27 cellular contexts compared by ENCODE assay signal in the genomic region with DNA sequence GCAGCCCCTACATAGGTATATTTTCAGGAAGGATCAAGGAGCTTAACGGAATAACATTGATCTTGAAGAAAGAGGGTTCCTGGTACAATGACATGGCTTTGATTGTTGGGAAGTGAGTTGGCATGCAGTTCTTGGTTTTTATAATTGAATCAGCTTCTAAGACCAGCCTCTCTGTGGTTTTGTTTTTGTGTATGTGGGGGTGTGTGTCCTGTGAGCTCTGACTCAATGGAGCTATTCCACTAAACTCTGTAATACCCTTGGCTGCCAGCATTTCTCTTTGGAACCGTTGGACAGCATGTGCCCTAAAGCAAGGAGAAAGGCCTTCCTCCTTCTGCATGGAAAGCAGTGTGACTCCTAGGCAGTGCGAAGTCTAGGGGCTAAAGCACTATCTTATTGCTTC.
"Had no signal": no experiment of that assay in that cellular context is flagged by ENCODE, and none has a peak within 500 bp of the region (broad histone marks: within the 10 kb centered on the region; RNA-seq: fewer than 3 reads in every experiment).

No MANE protein-coding gene starts in this region.

- H3K4me1 Mint-ChIP-seq: stimulated activated naive B cell treated with anti-CD40 and anti-IgM and Interleukin-4, amounts not matched to agents 10 μg/mL and 1 μg/mL and 100 μg/mL, for 72 hours had no signal

- H3K9me3 Mint-ChIP-seq: activated T-helper 1 cell treated with anti-CD3 and anti-CD28 coated beads, Interleukin-12 subunit alpha, Interleukin-12 subunit beta, Interleukin-2, Interleukin-4 antibody, amounts not matched to agents 30 ng/mL and 10 ng/mL and 1 ng/mL, durations not matched to agents 14 hours and 24 hours and 36 hours; natural killer cell treated with Interleukin-12 subunit alpha and Interleukin-12 subunit beta and Interleukin-15 and Interleukin-18, amount 100 ng/mL, for 72 hours; T-helper 1 cell treated with Interleukin-12 subunit alpha and Interleukin-12 subunit beta and Interleukin-4 antibody, amounts not matched to agents 30 μg/mL and 1 μg/mL, for 36 hours had no signal

- H3K4me3 ChIP-seq: ascending aorta, left lung, lower lobe of right lung, mucosa of descending colon, tibial nerve had no signal

- H3K4me2 ChIP-seq: SK-N-SH had no signal

- H3K36me3 ChIP-seq: ascending aorta, left lung, lower lobe of right lung, tibial nerve had no signal

- H3K9me3 ChIP-seq: ascending aorta, left lung, lower lobe of right lung, mucosa of descending colon, SK-N-SH, tibial nerve had no signal

- H3K9ac ChIP-seq: SK-N-SH had no signal

- H3K9me2 ChIP-seq: SK-N-SH had no signal

- H3K27me3 Mint-ChIP-seq: stimulated activated naive B cell treated with anti-CD40 and anti-IgM and Interleukin-4, amounts not matched to agents 10 μg/mL and 1 μg/mL and 100 μg/mL, for 72 hours had no signal

- H3K27me3 ChIP-seq: ascending aorta, left lung, tibial nerve had no signal

- H3K4me3 Mint-ChIP-seq: activated T-helper 1 cell treated with anti-CD3 and anti-CD28 coated beads, Interleukin-12 subunit alpha, Interleukin-12 subunit beta, Interleukin-2, Interleukin-4 antibody, amounts not matched to agents 30 ng/mL and 10 ng/mL and 1 ng/mL, durations not matched to agents 14 hours and 24 hours and 36 hours; natural killer cell treated with Interleukin-12 subunit alpha and Interleukin-12 subunit beta and Interleukin-15 and Interleukin-18, amount 100 ng/mL, for 72 hours; stimulated activated naive B cell treated with anti-CD40 and anti-IgM and Interleukin-4, amounts not matched to agents 10 μg/mL and 1 μg/mL and 100 μg/mL, for 72 hours; T-helper 1 cell treated with Interleukin-12 subunit alpha and Interleukin-12 subunit beta and Interleukin-4 antibody, amounts not matched to agents 30 μg/mL and 1 μg/mL, for 36 hours had no signal

- ATAC-seq: esophagus mucosa; left lung; lower lobe of right lung; mucosa of descending colon; natural killer cell treated with Interleukin-12 subunit alpha and Interleukin-12 subunit beta and Interleukin-15 and Interleukin-18, amount 100 ng/mL, for 72 hours; sciatic nerve; stimulated activated naive B cell treated with anti-CD40 and anti-IgM and Interleukin-4, amounts not matched to agents 10 μg/mL and 1 μg/mL and 100 μg/mL, for 72 hours had no signal

- DNase-seq: activated CD4-positive, alpha-beta T cell treated with anti-CD3 and anti-CD28 coated beads, Interleukin-2, amount 50 U/mL, for 1 hour; activated CD4-positive, CD25-positive, alpha-beta regulatory T cell treated with anti-CD3 and anti-CD28 coated beads, Interleukin-2, amount 50 U/mL, for 72 hours; activated gamma-delta T cell; activated naive CD4-positive, alpha-beta T cell treated with anti-CD3 and anti-CD28 coated beads, Interleukin-2, amount 50 U/mL, for 16 hours; activated T-cell treated with anti-CD3 and anti-CD28 coated beads for 4 hours; central memory CD4-positive, alpha-beta T cell; kidney glomerular epithelial cell; left lung; lower lobe of right lung; mucosa of descending colon; posterior cingulate gyrus; retina; SK-N-SH; small intestine; stimulated activated CD4-positive, alpha-beta T cell treated with anti-CD3 and anti-CD28 coated beads, Interleukin-1b, Interleukin-23, amount 100 ng/mL, for 48 hours; stimulated activated CD4-positive, alpha-beta T cell treated with anti-CD3 and anti-CD28 coated beads, Interleukin-4, amount 100 ng/mL, for 4 hours; stimulated activated CD8-positive, alpha-beta memory T cell treated with anti-CD3 and anti-CD28 coated beads, Interleukin-4, amount 100 ng/mL, for 48 hours; stimulated activated naive B cell treated with anti-CD40 and anti-IgM and Interleukin-4, amounts not matched to agents 10 μg/mL and 1 μg/mL and 100 μg/mL, for 72 hours; SW 1271; T-helper 9 cell had no signal

- H3K4me1 ChIP-seq: ascending aorta, left lung, lower lobe of right lung, tibial nerve had no signal

- H3K27ac ChIP-seq: ascending aorta, left lung, lower lobe of right lung, tibial nerve had no signal

- H3K36me3 Mint-ChIP-seq: natural killer cell treated with Interleukin-12 subunit alpha and Interleukin-12 subunit beta and Interleukin-15 and Interleukin-18, amount 100 ng/mL, for 72 hours; stimulated activated naive B cell treated with anti-CD40 and anti-IgM and Interleukin-4, amounts not matched to agents 10 μg/mL and 1 μg/mL and 100 μg/mL, for 72 hours had no signal

- H3K27ac Mint-ChIP-seq: activated T-helper 1 cell treated with anti-CD3 and anti-CD28 coated beads, Interleukin-12 subunit alpha, Interleukin-12 subunit beta, Interleukin-2, Interleukin-4 antibody, amounts not matched to agents 30 ng/mL and 10 ng/mL and 1 ng/mL, durations not matched to agents 14 hours and 24 hours and 36 hours; natural killer cell treated with Interleukin-12 subunit alpha and Interleukin-12 subunit beta and Interleukin-15 and Interleukin-18, amount 100 ng/mL, for 72 hours; stimulated activated naive B cell treated with anti-CD40 and anti-IgM and Interleukin-4, amounts not matched to agents 10 μg/mL and 1 μg/mL and 100 μg/mL, for 72 hours; T-helper 1 cell treated with Interleukin-12 subunit alpha and Interleukin-12 subunit beta and Interleukin-4 antibody, amounts not matched to agents 30 μg/mL and 1 μg/mL, for 36 hours had no signal
